ENCODE assay signal across 1 cellular context in genomic region chr1:25861316-25862286, GRCh38.
TF ChIP-seq lines count a peak whose summit lies in the region.

No MANE protein-coding gene starts in this region.

TF ChIP-seq in HepG2, 621 proteins besides CTCF, POLR2A, EP300 and RAD21 (continued from another document and continues in another):
- TF ChIP-seq ATF7-NPFF (CRISPR knock-in tag; IDR thresholded peaks at IDR 0.05; ENCODE audit: low read depth): no peak
- no peak for TF ChIP-seq SIN3B (IDR thresholded peaks at IDR 0.05; ENCODE audit: low read length)
- peak; percentile 75 for TF ChIP-seq HNF4A (CRISPR knock-in tag; IDR thresholded peaks at IDR 0.05)
- TF ChIP-seq HOXA5 (CRISPR knock-in tag; IDR thresholded peaks at IDR 0.05): 0 out of 2 replicates have a peak, but pooled peaks have one; percentile 33
- TF ChIP-seq PHF21A (CRISPR knock-in tag; IDR thresholded peaks at IDR 0.05): peak; percentile 80
- TF ChIP-seq ZNF510 (CRISPR knock-in tag; IDR thresholded peaks at IDR 0.05; ENCODE audit: low read depth): no peak
- peak; percentile 38; the same call in 1 of the 2 replicates for TF ChIP-seq KAT7 (CRISPR knock-in tag; IDR thresholded peaks at IDR 0.05; ENCODE audit: borderline replicate concordance)
- TF ChIP-seq, protein P1, sequence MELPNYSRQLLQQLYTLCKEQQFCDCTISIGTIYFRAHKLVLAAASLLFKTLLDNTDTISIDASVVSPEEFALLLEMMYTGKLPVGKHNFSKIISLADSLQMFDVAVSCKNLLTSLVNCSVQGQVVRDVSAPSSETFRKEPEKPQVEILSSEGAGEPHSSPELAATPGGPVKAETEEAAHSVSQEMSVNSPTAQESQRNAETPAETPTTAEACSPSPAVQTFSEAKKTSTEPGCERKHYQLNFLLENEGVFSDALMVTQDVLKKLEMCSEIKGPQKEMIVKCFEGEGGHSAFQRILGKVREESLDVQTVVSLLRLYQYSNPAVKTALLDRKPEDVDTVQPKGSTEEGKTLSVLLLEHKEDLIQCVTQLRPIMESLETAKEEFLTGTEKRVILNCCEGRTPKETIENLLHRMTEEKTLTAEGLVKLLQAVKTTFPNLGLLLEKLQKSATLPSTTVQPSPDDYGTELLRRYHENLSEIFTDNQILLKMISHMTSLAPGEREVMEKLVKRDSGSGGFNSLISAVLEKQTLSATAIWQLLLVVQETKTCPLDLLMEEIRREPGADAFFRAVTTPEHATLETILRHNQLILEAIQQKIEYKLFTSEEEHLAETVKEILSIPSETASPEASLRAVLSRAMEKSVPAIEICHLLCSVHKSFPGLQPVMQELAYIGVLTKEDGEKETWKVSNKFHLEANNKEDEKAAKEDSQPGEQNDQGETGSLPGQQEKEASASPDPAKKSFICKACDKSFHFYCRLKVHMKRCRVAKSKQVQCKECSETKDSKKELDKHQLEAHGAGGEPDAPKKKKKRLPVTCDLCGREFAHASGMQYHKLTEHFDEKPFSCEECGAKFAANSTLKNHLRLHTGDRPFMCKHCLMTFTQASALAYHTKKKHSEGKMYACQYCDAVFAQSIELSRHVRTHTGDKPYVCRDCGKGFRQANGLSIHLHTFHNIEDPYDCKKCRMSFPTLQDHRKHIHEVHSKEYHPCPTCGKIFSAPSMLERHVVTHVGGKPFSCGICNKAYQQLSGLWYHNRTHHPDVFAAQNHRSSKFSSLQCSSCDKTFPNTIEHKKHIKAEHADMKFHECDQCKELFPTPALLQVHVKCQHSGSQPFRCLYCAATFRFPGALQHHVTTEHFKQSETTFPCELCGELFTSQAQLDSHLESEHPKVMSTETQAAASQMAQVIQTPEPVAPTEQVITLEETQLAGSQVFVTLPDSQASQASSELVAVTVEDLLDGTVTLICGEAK (IDR thresholded peaks at IDR 0.05): no peak
- TF ChIP-seq, protein P1 (CRISPR knock-in tag; IDR thresholded peaks at IDR 0.05): peak; percentile 66; the same call in 1 of the 2 replicates
- TF ChIP-seq HNF4G (IDR thresholded peaks at IDR 0.05; ENCODE audit: borderline replicate concordance, low read depth, low read length): peak; percentile 60
- no peak; the same call in 1 of the 2 replicates for TF ChIP-seq HNF4G (CRISPR knock-in tag; IDR thresholded peaks at IDR 0.05; ENCODE audit: borderline replicate concordance, low read depth)
- TF ChIP-seq RELA (CRISPR knock-in tag; IDR thresholded peaks at IDR 0.05): no peak
- TF ChIP-seq ZNF550 (CRISPR knock-in tag; IDR thresholded peaks at IDR 0.05; ENCODE audit: borderline replicate concordance): no peak
- peak; percentile 69; the same call in 1 of the 2 replicates for TF ChIP-seq THAP11 (CRISPR knock-in tag; IDR thresholded peaks at IDR 0.05)
- peak; percentile 33; the same call in 1 of the 2 replicates for TF ChIP-seq ZFP37 (CRISPR knock-in tag; IDR thresholded peaks at IDR 0.05; ENCODE audit: borderline replicate concordance)
- peak; percentile 35; the same call in 1 of the 2 replicates for TF ChIP-seq ZNF614 (CRISPR knock-in tag; IDR thresholded peaks at IDR 0.05; ENCODE audit: borderline replicate concordance)
- peak; percentile 92 for TF ChIP-seq JUND (CRISPR knock-in tag; IDR thresholded peaks at IDR 0.05)
- TF ChIP-seq, protein P2, sequence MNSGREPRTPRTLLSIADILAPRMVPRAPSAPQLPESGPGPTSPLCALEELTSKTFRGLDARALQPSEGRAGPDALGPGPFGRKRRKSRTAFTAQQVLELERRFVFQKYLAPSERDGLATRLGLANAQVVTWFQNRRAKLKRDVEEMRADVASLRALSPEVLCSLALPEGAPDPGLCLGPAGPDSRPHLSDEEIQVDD (CRISPR knock-in tag; IDR thresholded peaks at IDR 0.05; ENCODE audit: borderline replicate concordance): no peak
- TF ChIP-seq SKI (IDR thresholded peaks at IDR 0.05; ENCODE audit: partially characterized antibody): peak; percentile 11
- no peak for TF ChIP-seq AKAP8 (CRISPR knock-in tag; IDR thresholded peaks at IDR 0.05)
- TF ChIP-seq KDM1A (CRISPR knock-in tag; IDR thresholded peaks at IDR 0.05): peak; percentile 69; the same call in 1 of the 2 replicates
- peak; percentile 79 for TF ChIP-seq ASH2L (IDR thresholded peaks at IDR 0.05; ENCODE audit: insufficient read length, low read depth, low read length)
- TF ChIP-seq HIVEP1 (CRISPR knock-in tag; IDR thresholded peaks at IDR 0.05): no peak
- TF ChIP-seq ZBTB3 (CRISPR knock-in tag; IDR thresholded peaks at IDR 0.05; ENCODE audit: borderline replicate concordance, low read depth): 0 out of 2 replicates have a peak, but pooled peaks have one; percentile 34
- TF ChIP-seq BHLHE40 (IDR thresholded peaks at IDR 0.05; ENCODE audit: low read length): peak; percentile 24; the same call in 1 of the 2 replicates
- TF ChIP-seq, protein P3, sequence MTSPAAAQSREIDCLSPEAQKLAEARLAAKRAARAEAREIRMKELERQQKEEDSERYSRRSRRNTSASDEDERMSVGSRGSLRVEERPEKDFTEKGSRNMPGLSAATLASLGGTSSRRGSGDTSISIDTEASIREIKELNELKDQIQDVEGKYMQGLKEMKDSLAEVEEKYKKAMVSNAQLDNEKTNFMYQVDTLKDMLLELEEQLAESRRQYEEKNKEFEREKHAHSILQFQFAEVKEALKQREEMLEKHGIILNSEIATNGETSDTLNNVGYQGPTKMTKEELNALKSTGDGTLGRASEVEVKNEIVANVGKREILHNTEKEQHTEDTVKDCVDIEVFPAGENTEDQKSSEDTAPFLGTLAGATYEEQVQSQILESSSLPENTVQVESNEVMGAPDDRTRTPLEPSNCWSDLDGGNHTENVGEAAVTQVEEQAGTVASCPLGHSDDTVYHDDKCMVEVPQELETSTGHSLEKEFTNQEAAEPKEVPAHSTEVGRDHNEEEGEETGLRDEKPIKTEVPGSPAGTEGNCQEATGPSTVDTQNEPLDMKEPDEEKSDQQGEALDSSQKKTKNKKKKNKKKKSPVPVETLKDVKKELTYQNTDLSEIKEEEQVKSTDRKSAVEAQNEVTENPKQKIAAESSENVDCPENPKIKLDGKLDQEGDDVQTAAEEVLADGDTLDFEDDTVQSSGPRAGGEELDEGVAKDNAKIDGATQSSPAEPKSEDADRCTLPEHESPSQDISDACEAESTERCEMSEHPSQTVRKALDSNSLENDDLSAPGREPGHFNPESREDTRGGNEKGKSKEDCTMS (CRISPR knock-in tag; conservative IDR thresholded peaks at IDR 0.05): no peak
- peak; percentile 89 for TF ChIP-seq SIX1 (CRISPR knock-in tag; IDR thresholded peaks at IDR 0.05; ENCODE audit: borderline replicate concordance)
- TF ChIP-seq, protein P4, sequence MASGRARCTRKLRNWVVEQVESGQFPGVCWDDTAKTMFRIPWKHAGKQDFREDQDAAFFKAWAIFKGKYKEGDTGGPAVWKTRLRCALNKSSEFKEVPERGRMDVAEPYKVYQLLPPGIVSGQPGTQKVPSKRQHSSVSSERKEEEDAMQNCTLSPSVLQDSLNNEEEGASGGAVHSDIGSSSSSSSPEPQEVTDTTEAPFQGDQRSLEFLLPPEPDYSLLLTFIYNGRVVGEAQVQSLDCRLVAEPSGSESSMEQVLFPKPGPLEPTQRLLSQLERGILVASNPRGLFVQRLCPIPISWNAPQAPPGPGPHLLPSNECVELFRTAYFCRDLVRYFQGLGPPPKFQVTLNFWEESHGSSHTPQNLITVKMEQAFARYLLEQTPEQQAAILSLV (CRISPR knock-in tag; IDR thresholded peaks at IDR 0.05; ENCODE audit: borderline replicate concordance): 0 out of 2 replicates have a peak, but pooled peaks have one; percentile 10
- peak; percentile 87 for TF ChIP-seq FOSL1 (CRISPR knock-in tag; IDR thresholded peaks at IDR 0.05; ENCODE audit: borderline replicate concordance)
- no peak for TF ChIP-seq FOXA1 (IDR thresholded peaks at IDR 0.05)
- TF ChIP-seq FOXA1 (CRISPR knock-in tag; IDR thresholded peaks at IDR 0.05): peak; percentile 24
- TF ChIP-seq JUN (CRISPR knock-in tag; IDR thresholded peaks at IDR 0.05): peak; percentile 61
- no peak for TF ChIP-seq ZNF607 (CRISPR knock-in tag; IDR thresholded peaks at IDR 0.05; ENCODE audit: borderline replicate concordance)
- peak; percentile 47; the same call in 1 of the 2 replicates for TF ChIP-seq GATA4 (IDR thresholded peaks at IDR 0.05; ENCODE audit: borderline replicate concordance, low read depth)
- no peak for TF ChIP-seq FOXP1 (IDR thresholded peaks at IDR 0.05)
- TF ChIP-seq FOXP1 (CRISPR knock-in tag; IDR thresholded peaks at IDR 0.05): peak; percentile 44
- no peak for TF ChIP-seq RBAK (CRISPR knock-in tag; IDR thresholded peaks at IDR 0.05)
- no peak for TF ChIP-seq ZHX2 (IDR thresholded peaks at IDR 0.05; ENCODE audit: low read depth)
- TF ChIP-seq ZHX2 (CRISPR knock-in tag; IDR thresholded peaks at IDR 0.05; ENCODE audit: borderline replicate concordance): no peak
- TF ChIP-seq, protein P5, sequence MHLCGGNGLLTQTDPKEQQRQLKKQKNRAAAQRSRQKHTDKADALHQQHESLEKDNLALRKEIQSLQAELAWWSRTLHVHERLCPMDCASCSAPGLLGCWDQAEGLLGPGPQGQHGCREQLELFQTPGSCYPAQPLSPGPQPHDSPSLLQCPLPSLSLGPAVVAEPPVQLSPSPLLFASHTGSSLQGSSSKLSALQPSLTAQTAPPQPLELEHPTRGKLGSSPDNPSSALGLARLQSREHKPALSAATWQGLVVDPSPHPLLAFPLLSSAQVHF (CRISPR knock-in tag; IDR thresholded peaks at IDR 0.05): no peak
- TF ChIP-seq HDAC6 (IDR thresholded peaks at IDR 0.05; ENCODE audit: low read depth, low read length): no peak
- TF ChIP-seq ZKSCAN8 (CRISPR knock-in tag; IDR thresholded peaks at IDR 0.05; ENCODE audit: borderline replicate concordance): peak; percentile 21; the same call in 1 of the 2 replicates
- peak; percentile 60 for TF ChIP-seq FOXO1 (CRISPR knock-in tag; IDR thresholded peaks at IDR 0.05)
- TF ChIP-seq, protein P6, sequence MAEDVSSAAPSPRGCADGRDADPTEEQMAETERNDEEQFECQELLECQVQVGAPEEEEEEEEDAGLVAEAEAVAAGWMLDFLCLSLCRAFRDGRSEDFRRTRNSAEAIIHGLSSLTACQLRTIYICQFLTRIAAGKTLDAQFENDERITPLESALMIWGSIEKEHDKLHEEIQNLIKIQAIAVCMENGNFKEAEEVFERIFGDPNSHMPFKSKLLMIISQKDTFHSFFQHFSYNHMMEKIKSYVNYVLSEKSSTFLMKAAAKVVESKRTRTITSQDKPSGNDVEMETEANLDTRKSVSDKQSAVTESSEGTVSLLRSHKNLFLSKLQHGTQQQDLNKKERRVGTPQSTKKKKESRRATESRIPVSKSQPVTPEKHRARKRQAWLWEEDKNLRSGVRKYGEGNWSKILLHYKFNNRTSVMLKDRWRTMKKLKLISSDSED (CRISPR knock-in tag; IDR thresholded peaks at IDR 0.05): no peak
- TF ChIP-seq NFKB2 (CRISPR knock-in tag; IDR thresholded peaks at IDR 0.05; ENCODE audit: borderline replicate concordance): no peak
- no peak for TF ChIP-seq RAD51 (IDR thresholded peaks at IDR 0.05; ENCODE audit: borderline replicate concordance)
